In genomic region chr20:4560667-4561066, GRCh38 we compare ENCODE assay signal across 22 cellular contexts.
"Had no signal": no experiment of that assay in that cellular context is flagged by ENCODE, and none has a peak within 500 bp of the region (broad histone marks: within the 10 kb centered on the region; RNA-seq: fewer than 3 reads in every experiment).

No MANE protein-coding gene starts in this region.

- H3K27ac ChIP-seq: esophagus squamous epithelium, gastroesophageal sphincter, neural progenitor cell, skin epidermis, tibial nerve, uterus had no signal

- H2AFZ ChIP-seq: neural progenitor cell had no signal

- H3K4me2 ChIP-seq: neural progenitor cell had no signal

- ATAC-seq: activated CD8-positive, alpha-beta T cell treated with anti-CD3 and anti-CD28 coated beads, Interleukin-2, amount 10 ng/mL, durations not matched to agents 7 days and 5 days; gastroesophageal sphincter; left ventricle myocardium superior; naive thymus-derived CD4-positive, alpha-beta T cell; stimulated activated naive CD8-positive, alpha-beta T cell treated with anti-CD3 and anti-CD28 coated beads, Interleukin-15, Interleukin-2, amounts not matched to agents 100 U/mL and 50 U/mL, for 24 hours had no signal

- H3K4me3 ChIP-seq: esophagus squamous epithelium, gastroesophageal sphincter, neural progenitor cell, skin epidermis, tibial nerve, uterus had no signal

- DNase-seq: activated B cell treated with CpG ODN at 0.5 μM for 24 hours; activated CD4-positive, alpha-beta T cell treated with anti-CD3 and anti-CD28 coated beads, Interleukin-2, amount 10 ng/mL, durations not matched to agents 7 days and 5 days; activated CD8-positive, alpha-beta memory T cell treated with anti-CD3 and anti-CD28 coated beads, Interleukin-2, amount 50 U/mL, for 48 hours; activated CD8-positive, alpha-beta T cell treated with anti-CD3 and anti-CD28 coated beads, Interleukin-2, amount 10 ng/mL, durations not matched to agents 7 days and 5 days; activated effector memory CD4-positive, alpha-beta T cell treated with Interleukin-2 at 50 U/mL for 16 hours; activated naive CD4-positive, alpha-beta T cell treated with anti-CD3 and anti-CD28 coated beads, Interleukin-2, amount 10 ng/mL, durations not matched to agents 7 days and 5 days; activated T-cell treated with anti-CD3 and anti-CD28 coated beads, Interleukin-2, amount 50 U/mL, for 48 hours; cerebellar nuclear complex; effector memory CD4-positive, alpha-beta T cell; esophagus squamous epithelium; immature natural killer cell; left ventricle myocardium superior; naive thymus-derived CD4-positive, alpha-beta T cell; stimulated activated naive CD8-positive, alpha-beta T cell treated with anti-CD3 and anti-CD28 coated beads, Interleukin-15, Interleukin-2, amounts not matched to agents 100 U/mL and 50 U/mL, for 24 hours; substantia nigra; T-helper 1 cell; T-helper 9 cell; uterus had no signal

- H3K9ac ChIP-seq: neural progenitor cell had no signal

- H3K36me3 ChIP-seq: esophagus squamous epithelium, gastroesophageal sphincter, neural progenitor cell, tibial nerve, uterus had no signal

- H3K9me3 ChIP-seq: esophagus squamous epithelium, uterus had no signal

- H3K4me1 ChIP-seq: esophagus squamous epithelium, gastroesophageal sphincter, neural progenitor cell, tibial nerve, uterus had no signal

- H3K27me3 ChIP-seq: esophagus squamous epithelium, gastroesophageal sphincter, tibial nerve, uterus had no signal
